15 cellular contexts compared by ENCODE assay signal in genomic region chr17:34169501-34169900, GRCh38.
DNase-seq lines count a peak whose midpoint lies in the region; ATAC-seq and TF ChIP-seq lines count a peak whose summit lies in the region.
"Had no signal": no experiment of that assay in that cellular context is flagged by ENCODE, and none has a peak within 500 bp of the region (broad histone marks: within the 10 kb centered on the region; RNA-seq: fewer than 3 reads in every experiment).

No MANE protein-coding gene starts in this region.

- H3K4me1 ChIP-seq in HEK293 (ENCODE audit: control insufficient read depth, insufficient read depth, low read length): peaks cover 5% of the 10 kb centered on the region; the same call in 1 of the 2 replicates

- no peaks in the 10 kb centered on the region for H3K9me3 ChIP-seq in HEK293 (ENCODE audit: control insufficient read depth, insufficient read depth, low read depth, low read length)
- H3K9me3 ChIP-seq: HAP-1 had no signal

- peak overlapping the region; percentile 87 for H3K27ac Mint-ChIP-seq in glutamatergic neuron (ENCODE audit: unreplicated experiment)
- H3K27ac Mint-ChIP-seq: B cell; CD8-positive, alpha-beta T cell; IgD-negative memory B cell had no signal

- CTCF ChIA-PET in HEK293 (lab: Yijun Ruan, JAX): interaction anchor here (1.5 to 8.9 kb wide), 2 partner anchors 10 to 193 kb away, joined by 4 to 176 read pairs; partner anchors contain the start of gene CCL1

- H3K9me3 Mint-ChIP-seq in glutamatergic neuron (ENCODE audit: unreplicated experiment): peaks cover 6% of the 10 kb centered on the region
- H3K9me3 Mint-ChIP-seq: CD8-positive, alpha-beta T cell; IgD-negative memory B cell had no signal

- no peak for TF ChIP-seq CTCF in HEK293 (tag by site-specific recombination; IDR thresholded peaks at IDR 0.05)
- TF ChIP-seq CTCF in glutamatergic neuron (IDR thresholded peaks at IDR 0.05; ENCODE audit: partially characterized antibody, unreplicated experiment): no peak

- H3K27me3 Mint-ChIP-seq in glutamatergic neuron (ENCODE audit: unreplicated experiment): peaks cover 5% of the 10 kb centered on the region

- no peak overlapping the region for H3K4me3 ChIP-seq in HEK293 (ENCODE audit: low read depth, low read length)
- H3K4me3 ChIP-seq: BLaER1 treated with 17β-estradiol and CSF1 and Interleukin-3, amounts not matched to agents 10 nM and 100 nM; GM23248; HAP-1 had no signal

- DNase-seq in NCI-H2107 treated with DMSO at 0.1 percent for 48 hours (lab: John Stamatoyannopoulos, UW; ENCODE audit: unreplicated experiment) (peak; percentile 59), NCI-H2107 (lab: John Stamatoyannopoulos, UW) (no peak), DMS79 (lab: John Stamatoyannopoulos, UW) (peak; percentile 60), glutamatergic neuron (no peak)
- DNase-seq: Calu3; CD8-positive, alpha-beta T cell; GM23248 had no signal

- no peak for ATAC-seq in GM18909 (IDR thresholded peaks at IDR 0.05; ENCODE audit: poor library complexity, unreplicated experiment)
- no peak for ATAC-seq in HG03097 (IDR thresholded peaks at IDR 0.05; ENCODE audit: low FRiP score, unreplicated experiment)
- ATAC-seq: CD8-positive, alpha-beta T cell; HepG2 had no signal

- H3K27ac ChIP-seq in HEK293 (ENCODE audit: extremely low read depth, low read depth, low read length): no peak overlapping the region
- H3K27ac ChIP-seq: BLaER1 treated with 17β-estradiol and CSF1 and Interleukin-3, amounts not matched to agents 10 nM and 100 nM; GM23248 had no signal

- H3K36me3 Mint-ChIP-seq in glutamatergic neuron (ENCODE audit: unreplicated experiment): peaks cover 10% of the 10 kb centered on the region
- H3K36me3 Mint-ChIP-seq: CD8-positive, alpha-beta T cell; IgD-negative memory B cell had no signal

- peaks cover 56% of the 10 kb centered on the region for H3K4me1 Mint-ChIP-seq in glutamatergic neuron (ENCODE audit: low read depth, unreplicated experiment)
- H3K4me1 Mint-ChIP-seq: B cell, IgD-negative memory B cell had no signal

- POLR2A ChIA-PET in HEK293 (lab: Yijun Ruan, JAX): no interaction called here

- H3K4me3 Mint-ChIP-seq in glutamatergic neuron (ENCODE audit: unreplicated experiment): no peak overlapping the region
- H3K4me3 Mint-ChIP-seq: B cell; CD8-positive, alpha-beta T cell; IgD-negative memory B cell had no signal

- H3K36me3 ChIP-seq in HEK293 (ENCODE audit: control insufficient read depth in 2 of 2, insufficient read depth in 1 of 2, low read length in 2 of 2): no peaks in the 10 kb centered on the region
- H3K36me3 ChIP-seq: BLaER1 treated with 17β-estradiol and CSF1 and Interleukin-3, amounts not matched to agents 10 nM and 100 nM; HAP-1 had no signal

TF ChIP-seq in HEK293, 187 proteins besides CTCF, POLR2A, EP300 and RAD21:
- TF ChIP-seq ZBTB6 (tag by site-specific recombination; IDR thresholded peaks at IDR 0.05) (0 out of 2 replicates have a peak, but pooled peaks have one; percentile 16), ZNF211 (tag by site-specific recombination; IDR thresholded peaks at IDR 0.05; ENCODE audit: low read depth) (no peak), OSR2 (tag by site-specific recombination; IDR thresholded peaks at IDR 0.05) (peak; percentile 42; the same call in 1 of the 2 replicates), ZNF37A (tag by site-specific recombination; IDR thresholded peaks at IDR 0.05) (no peak), ZNF473 (tag by site-specific recombination; IDR thresholded peaks at IDR 0.05) (no peak), WT1 (tag by site-specific recombination; IDR thresholded peaks at IDR 0.05) (peak; percentile 35; the same call in 1 of the 2 replicates)
- TF ChIP-seq, protein P1, sequence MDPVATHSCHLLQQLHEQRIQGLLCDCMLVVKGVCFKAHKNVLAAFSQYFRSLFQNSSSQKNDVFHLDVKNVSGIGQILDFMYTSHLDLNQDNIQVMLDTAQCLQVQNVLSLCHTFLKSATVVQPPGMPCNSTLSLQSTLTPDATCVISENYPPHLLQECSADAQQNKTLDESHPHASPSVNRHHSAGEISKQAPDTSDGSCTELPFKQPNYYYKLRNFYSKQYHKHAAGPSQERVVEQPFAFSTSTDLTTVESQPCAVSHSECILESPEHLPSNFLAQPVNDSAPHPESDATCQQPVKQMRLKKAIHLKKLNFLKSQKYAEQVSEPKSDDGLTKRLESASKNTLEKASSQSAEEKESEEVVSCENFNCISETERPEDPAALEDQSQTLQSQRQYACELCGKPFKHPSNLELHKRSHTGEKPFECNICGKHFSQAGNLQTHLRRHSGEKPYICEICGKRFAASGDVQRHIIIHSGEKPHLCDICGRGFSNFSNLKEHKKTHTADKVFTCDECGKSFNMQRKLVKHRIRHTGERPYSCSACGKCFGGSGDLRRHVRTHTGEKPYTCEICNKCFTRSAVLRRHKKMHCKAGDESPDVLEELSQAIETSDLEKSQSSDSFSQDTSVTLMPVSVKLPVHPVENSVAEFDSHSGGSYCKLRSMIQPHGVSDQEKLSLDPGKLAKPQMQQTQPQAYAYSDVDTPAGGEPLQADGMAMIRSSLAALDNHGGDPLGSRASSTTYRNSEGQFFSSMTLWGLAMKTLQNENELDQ (tag by site-specific recombination; IDR thresholded peaks at IDR 0.05; ENCODE audit: low read depth): no peak
- TF ChIP-seq, protein P2, sequence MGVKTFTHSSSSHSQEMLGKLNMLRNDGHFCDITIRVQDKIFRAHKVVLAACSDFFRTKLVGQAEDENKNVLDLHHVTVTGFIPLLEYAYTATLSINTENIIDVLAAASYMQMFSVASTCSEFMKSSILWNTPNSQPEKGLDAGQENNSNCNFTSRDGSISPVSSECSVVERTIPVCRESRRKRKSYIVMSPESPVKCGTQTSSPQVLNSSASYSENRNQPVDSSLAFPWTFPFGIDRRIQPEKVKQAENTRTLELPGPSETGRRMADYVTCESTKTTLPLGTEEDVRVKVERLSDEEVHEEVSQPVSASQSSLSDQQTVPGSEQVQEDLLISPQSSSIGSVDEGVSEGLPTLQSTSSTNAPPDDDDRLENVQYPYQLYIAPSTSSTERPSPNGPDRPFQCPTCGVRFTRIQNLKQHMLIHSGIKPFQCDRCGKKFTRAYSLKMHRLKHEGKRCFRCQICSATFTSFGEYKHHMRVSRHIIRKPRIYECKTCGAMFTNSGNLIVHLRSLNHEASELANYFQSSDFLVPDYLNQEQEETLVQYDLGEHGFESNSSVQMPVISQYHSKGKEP (tag by site-specific recombination; IDR thresholded peaks at IDR 0.05): peak; percentile 62
- TF ChIP-seq, protein P3, sequence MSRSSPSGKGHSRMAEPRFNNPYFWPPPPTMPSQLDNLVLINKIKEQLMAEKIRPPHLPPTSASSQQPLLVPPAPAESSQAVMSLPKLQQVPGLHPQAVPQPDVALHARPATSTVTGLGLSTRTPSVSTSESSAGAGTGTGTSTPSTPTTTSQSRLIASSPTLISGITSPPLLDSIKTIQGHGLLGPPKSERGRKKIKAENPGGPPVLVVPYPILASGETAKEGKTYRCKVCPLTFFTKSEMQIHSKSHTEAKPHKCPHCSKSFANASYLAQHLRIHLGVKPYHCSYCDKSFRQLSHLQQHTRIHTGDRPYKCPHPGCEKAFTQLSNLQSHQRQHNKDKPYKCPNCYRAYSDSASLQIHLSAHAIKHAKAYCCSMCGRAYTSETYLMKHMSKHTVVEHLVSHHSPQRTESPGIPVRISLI (tag by site-specific recombination; IDR thresholded peaks at IDR 0.05): no peak
- TF ChIP-seq, protein P4, sequence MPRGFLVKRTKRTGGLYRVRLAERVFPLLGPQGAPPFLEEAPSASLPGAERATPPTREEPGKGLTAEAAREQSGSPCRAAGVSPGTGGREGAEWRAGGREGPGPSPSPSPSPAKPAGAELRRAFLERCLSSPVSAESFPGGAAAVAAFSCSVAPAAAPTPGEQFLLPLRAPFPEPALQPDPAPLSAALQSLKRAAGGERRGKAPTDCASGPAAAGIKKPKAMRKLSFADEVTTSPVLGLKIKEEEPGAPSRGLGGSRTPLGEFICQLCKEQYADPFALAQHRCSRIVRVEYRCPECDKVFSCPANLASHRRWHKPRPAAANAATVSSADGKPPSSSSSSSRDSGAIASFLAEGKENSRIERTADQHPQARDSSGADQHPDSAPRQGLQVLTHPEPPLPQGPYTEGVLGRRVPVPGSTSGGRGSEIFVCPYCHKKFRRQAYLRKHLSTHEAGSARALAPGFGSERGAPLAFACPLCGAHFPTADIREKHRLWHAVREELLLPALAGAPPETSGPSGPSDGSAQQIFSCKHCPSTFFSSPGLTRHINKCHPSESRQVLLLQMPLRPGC (tag by site-specific recombination; IDR thresholded peaks at IDR 0.05): peak; percentile 34; the same call in 1 of the 2 replicates

Comparison
In these comparisons a context has a peak if more than half of its experiments do, and no peak if none do; other contexts are left out.
1. DNase-seq: peak in NCI-H2107 treated with DMSO at 0.1 percent for 48 hours (single experiment) and DMS79 (single experiment); none in NCI-H2107 (single experiment) and glutamatergic neuron (single experiment).